In the genomic region with DNA sequence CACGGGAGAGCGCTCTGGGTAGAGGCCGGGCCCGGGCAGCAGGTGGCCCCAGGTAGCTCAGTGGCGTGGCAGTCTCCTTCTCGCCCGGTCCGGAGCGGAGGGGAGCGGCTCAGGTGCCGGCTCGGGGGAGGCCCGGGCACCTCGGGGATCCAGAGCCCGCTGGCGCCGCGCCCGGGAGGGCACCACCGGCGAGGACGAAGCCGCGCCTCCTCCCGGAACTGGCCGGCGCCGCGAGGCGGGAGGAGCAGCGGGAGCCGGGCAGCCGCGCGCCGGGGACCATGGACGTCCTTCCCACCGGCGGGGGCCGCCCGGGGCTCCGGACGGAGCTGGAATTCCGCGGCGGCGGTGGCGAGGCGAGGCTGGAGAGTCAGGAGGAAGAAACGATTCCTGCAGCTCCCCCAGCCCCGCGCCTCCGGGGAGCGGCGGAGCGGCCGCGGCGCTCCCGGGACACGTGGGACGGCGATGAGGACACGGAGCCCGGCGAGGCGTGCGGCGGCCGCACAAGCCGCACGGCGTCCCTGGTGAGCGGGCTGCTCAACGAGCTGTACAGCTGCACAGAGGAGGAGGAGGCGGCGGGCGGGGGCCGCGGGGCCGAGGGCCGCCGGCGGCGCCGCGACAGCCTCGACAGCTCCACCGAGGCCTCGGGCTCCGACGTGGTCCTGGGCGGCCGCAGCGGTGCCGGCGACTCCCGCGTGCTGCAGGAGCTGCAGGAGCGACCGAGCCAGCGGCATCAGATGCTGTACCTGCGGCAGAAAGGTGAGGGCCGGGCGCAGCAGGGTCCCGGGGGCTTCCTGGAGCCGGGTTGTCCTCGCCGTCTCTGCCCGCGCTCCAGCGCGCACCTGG, we compare ENCODE assay signal across 7 cellular contexts. TPM values are rescaled to one million over a fixed set of nuclear protein-coding genes. Genes with fewer than 3 reads are reported as not detected.
DNase-seq lines count a peak whose midpoint lies in the region; ATAC-seq and TF ChIP-seq lines count a peak whose summit lies in the region.

No MANE protein-coding gene starts in this region.

- H3K4me1 ChIP-seq in effector memory CD4-positive, alpha-beta T cell (ENCODE audit: control insufficient read depth, insufficient read depth, low read length, poor library complexity, severe bottlenecking), result peaks cover 14% of the 10 kb centered on the region
- H3K4me1 ChIP-seq in mesodermal cell (ENCODE audit: control insufficient read depth, insufficient read depth, low read length, poor library complexity, severe bottlenecking) (no peaks in the 10 kb centered on the region), transverse colon (peaks cover 0 to 37% (median 21%) of the 10 kb centered on the region in 4 donors)

- in situ Hi-C loops in transverse colon (cut with MboI; ENCODE audit: low pct_ligation_motif_present in 1 of 4, low pct_unique_long_range_greater_than_20kb in 1 of 4, low sequenced_read_pairs in 3 of 4), result no loop called here

- H3K27ac ChIP-seq in HL-60 (replicated peaks) (no peak overlapping the region), mesodermal cell (ENCODE audit: low read depth, low read length, severe bottlenecking) (no peak overlapping the region), transverse colon (peak overlapping the region; percentile 65 to 81 (median 76))
- no peak overlapping the region for H3K27ac ChIP-seq in effector memory CD4-positive, alpha-beta T cell (ENCODE audit: insufficient read depth, low read length, poor library complexity, severe bottlenecking)

- H3K9me3 ChIP-seq in T-helper 17 cell (ENCODE audit: control insufficient read depth, low read length, poor library complexity, severe bottlenecking), result peaks cover 3% of the 10 kb centered on the region
- peaks cover under 1% of the 10 kb centered on the region for H3K9me3 ChIP-seq in effector memory CD4-positive, alpha-beta T cell (ENCODE audit: control insufficient read depth, low read length)
- peaks cover 5% of the 10 kb centered on the region for H3K9me3 ChIP-seq in mesodermal cell (ENCODE audit: control insufficient read depth, low read length)
- H3K9me3 ChIP-seq in transverse colon, result peaks cover 1 to 4% of the 10 kb centered on the region in 2 donors

- H3K4me3 ChIP-seq in HL-60 (replicated peaks; ENCODE audit: insufficient read depth, low read length) (peak overlapping the region; percentile 42), mesodermal cell (ENCODE audit: extremely low read depth, insufficient read depth, low read length, poor library complexity, severe bottlenecking) (peak overlapping the region; percentile 35), transverse colon (peak overlapping the region; percentile 36 to 83 (median 63))
- peak overlapping the region; percentile 53 for H3K4me3 ChIP-seq in effector memory CD4-positive, alpha-beta T cell (ENCODE audit: insufficient read depth, low read depth, low read length, poor library complexity, severe bottlenecking)

- intact Hi-C loops in transverse colon (cut with DNase I; ENCODE audit: low total_unique reads), result no loop called here

- TF ChIP-seq EP300 in transverse colon (IDR thresholded peaks at IDR 0.05; ENCODE audit: low read depth), result no peak

- peaks cover 12% of the 10 kb centered on the region for H3K4me1 Mint-ChIP-seq in T-helper 17 cell

- no peaks in the 10 kb centered on the region for H3K36me3 ChIP-seq in effector memory CD4-positive, alpha-beta T cell (ENCODE audit: control insufficient read depth, insufficient read depth, low read length)
- H3K36me3 ChIP-seq in mesodermal cell (ENCODE audit: control insufficient read depth, insufficient read depth, low read length) (no peaks in the 10 kb centered on the region), transverse colon (no peaks in the 10 kb centered on the region)

- DNase-seq in HL-60 (ENCODE audit: low read depth in 1 of 2, low spot score in 1 of 2) (peak in 1 of 2 experiments; percentile 8), T-helper 17 cell (peak in 1 of 3 donors; percentile 18), transverse colon (peak; percentile 70), occipital lobe (lab: John Stamatoyannopoulos, UW) (no peak)
- DNase-seq in effector memory CD4-positive, alpha-beta T cell, result no peak

- peaks cover 47% of the 10 kb centered on the region for H3K27me3 Mint-ChIP-seq in T-helper 17 cell

- no peak for TF ChIP-seq CTCF in HL-60 (IDR thresholded peaks at IDR 0.05; ENCODE audit: insufficient read depth, low read length)
- TF ChIP-seq CTCF in transverse colon (IDR thresholded peaks at IDR 0.05), result peak in 1 of 5 experiments; percentile 3

- TF ChIP-seq POLR2A in GM18505 (IDR thresholded peaks at IDR 0.05; ENCODE audit: borderline replicate concordance, extremely low read depth, insufficient read depth, insufficient read length) (no peak), transverse colon (IDR thresholded peaks at IDR 0.05) (peak; percentile 13)

- ATAC-seq in GM18505 (IDR thresholded peaks at IDR 0.05; ENCODE audit: unreplicated experiment) (peak; percentile 51), T-helper 17 cell (peak; percentile 64)

- peaks cover 7% of the 10 kb centered on the region for H3K36me3 Mint-ChIP-seq in T-helper 17 cell (ENCODE audit: low read depth)

- no peak overlapping the region for H3K27ac Mint-ChIP-seq in T-helper 17 cell

- H3K4me3 Mint-ChIP-seq in T-helper 17 cell, result peak overlapping the region; percentile 92

- H3K27me3 ChIP-seq in HL-60 (ENCODE audit: insufficient read depth, poor library complexity, severe bottlenecking) (peaks cover 20% of the 10 kb centered on the region), transverse colon (peaks cover 47% of the 10 kb centered on the region)
- peaks cover 26% of the 10 kb centered on the region for H3K27me3 ChIP-seq in effector memory CD4-positive, alpha-beta T cell (replicated peaks; ENCODE audit: control insufficient read depth, insufficient read depth, low read length, poor library complexity, severe bottlenecking)

- WGBS in mesodermal cell (ENCODE audit: insufficient coverage in 2 of 2), 2 experiments, result 2% methylated on average over 90 to 97 of the region's 113 CpGs
- 2% methylated on average over 85 of the region's 113 CpGs; no CpG with 5 or more reads in 1 of the 2 donors for WGBS in transverse colon (ENCODE audit: low coverage in 1 of 2), 2 donors

RNA-seq across cellular contexts. Expression of a gene that starts 21.5 kb away (rescaled TPM):
- total RNA-seq in T-helper 17 cell (10 to 100 TPM; 21.0 to 22.4 TPM), transverse colon (10 to 100 TPM; 22.3 to 67.0 (median 48.3) TPM), occipital lobe (45.9 TPM)
- 76.1 TPM for polyA plus RNA-seq in mesodermal cell (2013, experiment 1 of 2)
- polyA plus RNA-seq in mesodermal cell (2013, experiment 2 of 2), result 69.1 TPM

RNA-seq across cellular contexts. Expression of a gene that starts 43.7 kb away (rescaled TPM):
- under 1 TPM; 0.20 to 0.23 TPM for total RNA-seq in T-helper 17 cell
- 1.4 TPM for polyA plus RNA-seq in mesodermal cell (2013, experiment 1 of 2)
- polyA plus RNA-seq in mesodermal cell (2013, experiment 2 of 2), result 0.66 TPM
- total RNA-seq in transverse colon, result 1 to 10 TPM in 3 of 4 donors, under 1 TPM in 1; 0.37 to 9.4 (median 6.5) TPM
- total RNA-seq in occipital lobe, result 72.2 TPM

Comparison
In these comparisons a context has a peak if more than half of its experiments do, and no peak if none do; other contexts are left out.
1. H3K27ac ChIP-seq: peak in transverse colon (4 of 4); none in HL-60 (single experiment), effector memory CD4-positive, alpha-beta T cell (single experiment) and mesodermal cell (single experiment).
2. Peak in every context shown above with its lines, with median percentiles within 50 percentile points of each other: H3K4me3 ChIP-seq.